8 cellular contexts compared by ENCODE assay signal in the genomic region with DNA sequence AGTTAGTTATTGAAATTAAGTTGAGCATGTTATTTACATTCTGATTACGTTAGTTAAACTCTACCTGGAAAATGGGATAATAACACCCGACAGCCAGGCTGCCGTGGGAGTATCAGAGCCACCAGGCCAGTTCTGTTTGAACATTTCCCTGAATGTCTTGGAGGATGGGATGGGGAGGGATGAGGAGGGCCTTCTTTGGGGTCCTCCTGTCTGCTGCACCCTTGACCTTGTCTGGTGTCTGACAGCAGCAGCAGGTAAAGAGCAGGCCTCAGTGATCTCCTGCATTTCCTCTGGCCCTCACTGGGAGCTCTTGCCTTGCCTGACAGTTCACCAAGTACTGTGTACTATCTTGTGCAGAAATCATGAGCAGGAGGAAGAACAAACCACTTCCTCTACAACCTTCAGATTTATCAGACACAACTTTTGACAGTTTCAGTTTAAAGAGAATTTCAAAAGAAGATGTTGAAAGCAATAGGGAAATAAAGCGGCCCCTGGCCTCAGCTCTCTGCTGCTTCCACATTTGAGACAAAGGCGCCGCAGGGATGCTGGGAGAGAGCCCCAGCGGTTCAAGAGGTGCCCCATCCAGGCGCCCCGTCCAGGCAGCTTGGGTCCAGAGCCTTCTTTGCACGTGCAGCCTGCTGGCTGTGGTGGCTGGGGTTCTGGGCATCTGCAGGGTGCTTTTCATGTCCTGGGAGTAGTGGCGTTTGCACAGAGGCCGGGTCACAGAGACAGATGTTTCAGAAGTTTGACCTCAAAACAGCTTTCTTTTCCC. TPM values are rescaled to one million over a fixed set of nuclear protein-coding genes. Genes with fewer than 3 reads are reported as not detected.
DNase-seq lines count a peak whose midpoint lies in the region; ATAC-seq and TF ChIP-seq lines count a peak whose summit lies in the region.

No MANE protein-coding gene starts in this region.

- peaks cover 8% of the 10 kb centered on the region for H3K36me3 Mint-ChIP-seq in CD8-positive, alpha-beta T cell
- H3K36me3 Mint-ChIP-seq in activated CD8-positive, alpha-beta T cell treated with anti-CD3 and anti-CD28 coated beads, Interleukin-2, amount 10 ng/mL, durations not matched to agents 7 days and 5 days (ENCODE audit: low read depth) = peaks cover 53% of the 10 kb centered on the region

- peaks cover 77% of the 10 kb centered on the region for H3K4me1 Mint-ChIP-seq in CD8-positive, alpha-beta T cell (ENCODE audit: low read depth)
- peaks cover 88% of the 10 kb centered on the region for H3K4me1 Mint-ChIP-seq in activated CD8-positive, alpha-beta T cell treated with anti-CD3 and anti-CD28 coated beads, Interleukin-2, amount 10 ng/mL, durations not matched to agents 7 days and 5 days (ENCODE audit: low read depth)

- ATAC-seq in CD8-positive, alpha-beta T cell = peak; percentile 88
- ATAC-seq in GM19455 (IDR thresholded peaks at IDR 0.05; ENCODE audit: unreplicated experiment) = peak; percentile 95
- ATAC-seq in HG03520 (IDR thresholded peaks at IDR 0.05; ENCODE audit: unreplicated experiment) = peak; percentile 69
- peak; percentile 96 for ATAC-seq in activated CD8-positive, alpha-beta T cell treated with anti-CD3 and anti-CD28 coated beads, Interleukin-2, amount 10 ng/mL, durations not matched to agents 7 days and 5 days
- ATAC-seq in lung (ENCODE audit: insufficient read depth, low FRiP score) = peak; percentile 53

- H3K27me3 Mint-ChIP-seq in CD8-positive, alpha-beta T cell (ENCODE audit: low read depth) = no peaks in the 10 kb centered on the region
- no peaks in the 10 kb centered on the region for H3K27me3 Mint-ChIP-seq in activated CD8-positive, alpha-beta T cell treated with anti-CD3 and anti-CD28 coated beads, Interleukin-2, amount 10 ng/mL, durations not matched to agents 7 days and 5 days (ENCODE audit: low read depth)

- H3K9me3 ChIP-seq in CD8-positive, alpha-beta T cell (ENCODE audit: low read length) = no peaks in the 10 kb centered on the region
- H3K9me3 ChIP-seq in lung (ENCODE audit: control insufficient read depth in 2 of 2, insufficient read depth in 1 of 2, low read length in 1 of 2) = peaks cover 0 to 2% of the 10 kb centered on the region in 2 donors

- DNase-seq in CD8-positive, alpha-beta T cell = peak in 5 of 7 experiments; percentile 19 to 69 (median 39)
- DNase-seq in activated CD8-positive, alpha-beta T cell treated with anti-CD3 and anti-CD28 coated beads, Interleukin-2, amount 10 ng/mL, durations not matched to agents 7 days and 5 days = peak; percentile 68
- DNase-seq in lung (ENCODE audit: low spot score) (no peak), NCI-H69 (lab: John Stamatoyannopoulos, UW) (no peak), NCI-H82 treated with DMSO at 0.1 percent for 48 hours (lab: John Stamatoyannopoulos, UW; ENCODE audit: unreplicated experiment) (no peak), GM03348 (ENCODE audit: low spot score) (no peak)

- no peaks in the 10 kb centered on the region for H3K36me3 ChIP-seq in CD8-positive, alpha-beta T cell (ENCODE audit: insufficient read depth, low read length)
- H3K36me3 ChIP-seq in lung (ENCODE audit: control insufficient read depth in 2 of 2, insufficient read depth in 2 of 2, low read length in 2 of 2) = peaks cover 0 to 3% of the 10 kb centered on the region in 2 donors

- peaks cover 67% of the 10 kb centered on the region for H3K4me1 ChIP-seq in CD8-positive, alpha-beta T cell (ENCODE audit: insufficient read depth, low read length)
- peaks cover 0 to 34% of the 10 kb centered on the region in 2 donors for H3K4me1 ChIP-seq in lung (ENCODE audit: control insufficient read depth in 2 of 2, insufficient read depth in 2 of 2, low read length in 2 of 2)

- H3K27me3 ChIP-seq in CD8-positive, alpha-beta T cell (ENCODE audit: insufficient read depth, low read length) = no peaks in the 10 kb centered on the region
- no peaks in the 10 kb centered on the region for H3K27me3 ChIP-seq in lung (ENCODE audit: control insufficient read depth, insufficient read depth)

- H3K27ac ChIP-seq in CD8-positive, alpha-beta T cell (ENCODE audit: low read depth, low read length) = peak overlapping the region; percentile 43
- H3K27ac ChIP-seq in lung (ENCODE audit: low read depth in 1 of 2, low read length in 1 of 2) = peak overlapping the region in 1 of 2 donors; percentile 71

- intact Hi-C loops in CD8-positive, alpha-beta T cell (cut with DNase I, micrococcal nuclease) = loop anchor here (1.0 to 10.0 kb wide), 7 partner anchors 17 to 165 kb away; partner anchors contain the start of gene CMIP (in 1 of the 2)

- CTCF ChIA-PET in CD8-positive, alpha-beta T cell (lab: Charles Lee) = interaction anchor here (0.8 to 1.2 kb wide), 3 partner anchors 19 to 28 kb away, joined by 3 read pairs; no protein-coding TSS in a partner anchor
- CTCF ChIA-PET in activated CD8-positive, alpha-beta T cell treated with anti-CD3 and anti-CD28 coated beads, Interleukin-2, amount 10 ng/mL, durations not matched to agents 7 days and 5 days (lab: Charles Lee) = interaction anchor here (0.8 to 1.8 kb wide), 11 partner anchors 11 to 434 kb away, joined by 3 to 15 read pairs (median 4); partner anchors contain the start of gene ATMIN

- POLR2A ChIA-PET in CD8-positive, alpha-beta T cell (lab: Charles Lee) = interaction anchor here (0.6 to 1.6 kb wide), 12 partner anchors 8 to 147 kb away, joined by 3 to 18 read pairs (median 3); partner anchors contain the start of gene CMIP
- POLR2A ChIA-PET in activated CD8-positive, alpha-beta T cell treated with anti-CD3 and anti-CD28 coated beads, Interleukin-2, amount 10 ng/mL, durations not matched to agents 7 days and 5 days (lab: Charles Lee) = interaction anchor here (1.0 to 1.6 kb wide), 12 partner anchors 9 to 52 kb away, joined by 3 to 14 read pairs (median 4); no protein-coding TSS in a partner anchor

- H3K27ac Mint-ChIP-seq in CD8-positive, alpha-beta T cell = peak overlapping the region; percentile 91
- H3K27ac Mint-ChIP-seq in activated CD8-positive, alpha-beta T cell treated with anti-CD3 and anti-CD28 coated beads, Interleukin-2, amount 10 ng/mL, durations not matched to agents 7 days and 5 days = peak overlapping the region; percentile 88

- TF ChIP-seq CTCF in CD8-positive, alpha-beta T cell (IDR thresholded peaks at IDR 0.05) = no peak
- no peak for TF ChIP-seq CTCF in lung (IDR thresholded peaks at IDR 0.05; ENCODE audit: control extremely low read depth, extremely low read depth)

- 32 to 47% methylated on average over 12 of the region's 12 CpGs for WGBS in lung, 2 donors

- H3K4me3 Mint-ChIP-seq in CD8-positive, alpha-beta T cell = peak overlapping the region; percentile 64
- H3K4me3 Mint-ChIP-seq in activated CD8-positive, alpha-beta T cell treated with anti-CD3 and anti-CD28 coated beads, Interleukin-2, amount 10 ng/mL, durations not matched to agents 7 days and 5 days = peak overlapping the region; percentile 75

- peak overlapping the region; percentile 36 for H3K4me3 ChIP-seq in CD8-positive, alpha-beta T cell (ENCODE audit: low read depth, low read length)
- no peak overlapping the region for H3K4me3 ChIP-seq in lung

- H3K9me3 Mint-ChIP-seq in CD8-positive, alpha-beta T cell = no peaks in the 10 kb centered on the region
- H3K9me3 Mint-ChIP-seq in activated CD8-positive, alpha-beta T cell treated with anti-CD3 and anti-CD28 coated beads, Interleukin-2, amount 10 ng/mL, durations not matched to agents 7 days and 5 days (ENCODE audit: insufficient read depth) = no peaks in the 10 kb centered on the region

RNA-seq across cellular contexts. Expression of gene CMIP, which starts 25.3 kb away (rescaled TPM):
- 10 to 100 TPM; 40.9 to 42.1 TPM for total RNA-seq in CD8-positive, alpha-beta T cell
- 10 to 100 TPM; 62.5 to 70.4 TPM for total RNA-seq in activated CD8-positive, alpha-beta T cell treated with anti-CD3 and anti-CD28 coated beads, Interleukin-2, amount 10 ng/mL, durations not matched to agents 7 days and 5 days
- 10 to 100 TPM; 55.7 to 80.5 TPM for total RNA-seq in lung
- 10 to 100 TPM; 11.8 to 41.4 TPM for polyA plus RNA-seq in lung

Comparison
In these comparisons a context has a peak if more than half of its experiments do, and no peak if none do; other contexts are left out.
1. DNase-seq: peak in CD8-positive, alpha-beta T cell (5 of 7) and activated CD8-positive, alpha-beta T cell treated with anti-CD3 and anti-CD28 coated beads, Interleukin-2, amount 10 ng/mL, durations not matched to agents 7 days and 5 days (single experiment); none in lung (single experiment), NCI-H69 (single experiment), NCI-H82 treated with DMSO at 0.1 percent for 48 hours (single experiment) and GM03348 (single experiment).
2. Peak in every context shown above with its lines, with median percentiles within 50 percentile points of each other: ATAC-seq.